1 cellular context compared by ENCODE assay signal in the genomic region with DNA sequence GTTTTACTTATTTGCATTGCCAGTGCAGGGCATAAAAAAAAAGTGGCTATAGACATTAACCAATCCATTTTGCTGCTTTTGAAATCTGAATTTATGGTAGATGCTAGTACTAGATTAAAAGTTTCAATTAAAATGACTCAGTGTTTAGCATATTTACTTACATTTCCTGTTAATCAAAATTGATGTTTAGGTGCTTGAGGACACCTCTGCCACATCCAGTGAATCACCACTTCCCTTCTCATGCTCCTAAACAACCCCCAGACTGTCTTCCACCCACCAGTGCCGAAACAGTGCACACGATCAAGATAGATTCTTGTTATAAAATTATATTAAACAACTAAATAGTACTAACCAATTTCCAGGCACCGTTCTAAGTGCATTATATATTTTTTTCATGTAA.
TF ChIP-seq lines count a peak whose summit lies in the region.

No MANE protein-coding gene starts in this region.

TF ChIP-seq in WTC11, 78 proteins besides CTCF, POLR2A, EP300 and RAD21 (continued from another document):
- TF ChIP-seq, protein P1, sequence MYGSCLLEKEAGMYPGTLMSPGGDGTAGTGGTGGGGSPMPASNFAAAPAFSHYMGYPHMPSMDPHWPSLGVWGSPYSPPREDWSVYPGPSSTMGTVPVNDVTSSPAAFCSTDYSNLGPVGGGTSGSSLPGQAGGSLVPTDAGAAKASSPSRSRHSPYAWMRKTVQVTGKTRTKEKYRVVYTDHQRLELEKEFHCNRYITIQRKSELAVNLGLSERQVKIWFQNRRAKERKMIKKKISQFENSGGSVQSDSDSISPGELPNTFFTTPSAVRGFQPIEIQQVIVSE (CRISPR knock-in tag; IDR thresholded peaks at IDR 0.05; ENCODE audit: borderline replicate concordance), result no peak
- no peak for TF ChIP-seq GABPB1 (CRISPR knock-in tag; IDR thresholded peaks at IDR 0.05)
- no peak for TF ChIP-seq IRF2 (CRISPR knock-in tag; IDR thresholded peaks at IDR 0.05; ENCODE audit: borderline replicate concordance, low read depth)
- no peak for TF ChIP-seq CBFB (CRISPR knock-in tag; IDR thresholded peaks at IDR 0.05; ENCODE audit: low read depth)
